In the genomic region with DNA sequence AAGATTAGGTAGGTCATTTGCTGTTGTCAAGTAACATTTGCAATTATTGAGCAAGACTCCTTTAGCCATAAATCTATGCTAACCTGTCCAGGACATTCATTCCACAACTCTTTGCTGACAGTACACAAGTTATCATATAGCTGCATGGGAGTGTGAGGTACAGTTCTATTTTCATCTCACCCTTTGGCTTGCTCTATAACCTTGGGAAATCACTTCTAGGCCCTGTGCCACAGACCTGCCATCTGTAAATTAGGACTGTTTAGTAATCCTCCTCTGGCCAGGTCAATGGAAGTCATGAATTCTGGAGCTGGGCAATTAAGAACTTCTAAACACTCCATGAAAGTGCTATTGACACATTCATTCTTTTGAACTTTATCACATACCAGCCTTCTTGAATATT, we compare ENCODE assay signal across 16 cellular contexts. TPM values are rescaled to one million over a fixed set of nuclear protein-coding genes. Genes with fewer than 3 reads are reported as not detected.
A peak's percentile ranks its signal among the peaks of the same experiment; 100 is the strongest.
DNase-seq lines count a peak whose midpoint lies in the region; ATAC-seq, FAIRE-seq and TF ChIP-seq lines count a peak whose summit lies in the region.
"Had no signal": no experiment of that assay in that cellular context is flagged by ENCODE, and none has a peak within 500 bp of the region (broad histone marks: within the 10 kb centered on the region; RNA-seq: fewer than 3 reads in every experiment).

No MANE protein-coding gene starts in this region.

- H3K4me1 Mint-ChIP-seq in MCF 10A (ENCODE audit: insufficient read depth, unreplicated experiment) = no peaks in the 10 kb centered on the region
- H3K4me1 Mint-ChIP-seq in stimulated activated effector memory CD8-positive, alpha-beta T cell treated with anti-CD3 and anti-CD28 coated beads, Interleukin-12 subunit alpha, Interleukin-12 subunit beta, amount 100 ng/mL, for 72 hours = no peaks in the 10 kb centered on the region
- H3K4me1 Mint-ChIP-seq: CD14-positive monocyte; CD8-positive, alpha-beta memory T cell had no signal

- no peaks in the 10 kb centered on the region for H3K36me3 Mint-ChIP-seq in MCF 10A (ENCODE audit: insufficient read depth, unreplicated experiment)
- H3K36me3 Mint-ChIP-seq in stimulated activated effector memory CD8-positive, alpha-beta T cell treated with anti-CD3 and anti-CD28 coated beads, Interleukin-12 subunit alpha, Interleukin-12 subunit beta, amount 100 ng/mL, for 72 hours = no peaks in the 10 kb centered on the region
- H3K36me3 Mint-ChIP-seq: CD14-positive monocyte; CD8-positive, alpha-beta memory T cell had no signal

- no peak overlapping the region for H3K4me2 ChIP-seq in mammary epithelial cell (ENCODE audit: insufficient read depth, low read depth, low read length)

- no peak for TF ChIP-seq CTCF in MCF 10A (IDR thresholded peaks at IDR 0.05; ENCODE audit: unreplicated experiment)
- TF ChIP-seq CTCF in mammary epithelial cell (conservative IDR thresholded peaks at IDR 0.05 in 1 of 2, IDR thresholded peaks at IDR 0.05 in 1 of 2; ENCODE audit: extremely low read depth in 1 of 2, insufficient read depth in 1 of 2, low read depth in 1 of 2, low read length in 2 of 2) = no peak
- no peak for TF ChIP-seq CTCF in heart right ventricle (IDR thresholded peaks at IDR 0.05)
- no peak for TF ChIP-seq CTCF in omental fat pad (IDR thresholded peaks at IDR 0.05)

- peak; percentile 63 for FAIRE-seq in urothelium cell line (lab: Jason Lieb, UNC)

- POLR2A ChIA-PET in MCF 10A (lab: Yijun Ruan, JAX) = interaction anchor here (0.6 to 3.9 kb wide), 9 partner anchors 8 to 201 kb away, joined by 3 to 30 read pairs (median 6); a partner anchor contains a TSS

- peak; percentile 84 to 99 (median 97) for ATAC-seq in heart right ventricle
- ATAC-seq in omental fat pad (ENCODE audit: low FRiP score) = peak; percentile 78
- no peak for ATAC-seq in stimulated activated effector memory CD8-positive, alpha-beta T cell treated with anti-CD3 and anti-CD28 coated beads, Interleukin-12 subunit alpha, Interleukin-12 subunit beta, amount 100 ng/mL, for 72 hours
- ATAC-seq in HG03097 (IDR thresholded peaks at IDR 0.05; ENCODE audit: low FRiP score, unreplicated experiment) = no peak

- intact Hi-C loops in MCF 10A (cut with micrococcal nuclease) (no loop called here), mammary epithelial cell (cut with micrococcal nuclease) (no loop called here), heart right ventricle (cut with DNase I) (no loop called here)

- no peaks in the 10 kb centered on the region for H3K79me2 ChIP-seq in mammary epithelial cell (ENCODE audit: insufficient read depth, low read length)

- H3K27ac ChIP-seq in mammary epithelial cell (ENCODE audit: insufficient read depth, low read depth, low read length) = no peak overlapping the region
- peak overlapping the region in 7 of 10 donors; percentile 42 to 78 (median 46) for H3K27ac ChIP-seq in heart right ventricle
- H3K27ac ChIP-seq: 22Rv1 had no signal

- H3K9me3 Mint-ChIP-seq in MCF 10A (ENCODE audit: unreplicated experiment) = no peaks in the 10 kb centered on the region
- H3K9me3 Mint-ChIP-seq in stimulated activated effector memory CD8-positive, alpha-beta T cell treated with anti-CD3 and anti-CD28 coated beads, Interleukin-12 subunit alpha, Interleukin-12 subunit beta, amount 100 ng/mL, for 72 hours = no peaks in the 10 kb centered on the region
- H3K9me3 Mint-ChIP-seq: CD8-positive, alpha-beta memory T cell; HFFc6 had no signal

- H2AFZ ChIP-seq in mammary epithelial cell (ENCODE audit: low read depth, low read length) = no peak overlapping the region

- H4K20me1 ChIP-seq in mammary epithelial cell (ENCODE audit: insufficient read depth, low read length) = no peaks in the 10 kb centered on the region

- DNase-seq in MCF 10A (ENCODE audit: unreplicated experiment) = peak; percentile 8
- no peak for DNase-seq in mammary epithelial cell
- DNase-seq in heart right ventricle = peak in 1 of 2 donors; percentile 56
- DNase-seq in omental fat pad (ENCODE audit: low spot score) = no peak
- DNase-seq in urothelium cell line (ENCODE audit: low spot score) = no peak
- DNase-seq in stimulated activated effector memory CD8-positive, alpha-beta T cell treated with anti-CD3 and anti-CD28 coated beads, Interleukin-12 subunit alpha, Interleukin-12 subunit beta, amount 100 ng/mL, for 72 hours (ENCODE audit: low spot score in 2 of 2) = no peak
- DNase-seq in nucleus accumbens (lab: John Stamatoyannopoulos, UW) = no peak
- DNase-seq: CD8-positive, alpha-beta memory T cell; DMS53; GF-D8; HCEC 1CT; HFFc6; IMR-90 had no signal

- H3K36me3 ChIP-seq in mammary epithelial cell (ENCODE audit: insufficient read depth, low read length) = no peaks in the 10 kb centered on the region
- H3K36me3 ChIP-seq in heart right ventricle = no peaks in the 10 kb centered on the region

- no peak overlapping the region for H3K9ac ChIP-seq in mammary epithelial cell (ENCODE audit: insufficient read depth, low read length)

- no peak overlapping the region for H3K4me3 Mint-ChIP-seq in MCF 10A (ENCODE audit: unreplicated experiment)
- H3K4me3 Mint-ChIP-seq in stimulated activated effector memory CD8-positive, alpha-beta T cell treated with anti-CD3 and anti-CD28 coated beads, Interleukin-12 subunit alpha, Interleukin-12 subunit beta, amount 100 ng/mL, for 72 hours = no peak overlapping the region
- H3K4me3 Mint-ChIP-seq: CD14-positive monocyte; CD8-positive, alpha-beta memory T cell; HFFc6 had no signal

- in situ Hi-C loops in mammary epithelial cell (cut with MboI; ENCODE audit: low sequenced_read_pairs in 2 of 2) = no loop called here

- BruUV-seq in MCF 10A (replicated peaks; lab: Mats Ljungman, UMichigan) (no TSS peak), mammary epithelial cell (replicated peaks; lab: Mats Ljungman, UMichigan) (no TSS peak)

- H3K9me3 ChIP-seq in mammary epithelial cell (replicated peaks; ENCODE audit: insufficient read depth, low read length) (no peaks in the 10 kb centered on the region), heart right ventricle (no peaks in the 10 kb centered on the region)

- peaks cover 52% of the 10 kb centered on the region for H3K27me3 Mint-ChIP-seq in MCF 10A (ENCODE audit: insufficient read depth, unreplicated experiment)

- H3K4me1 ChIP-seq in mammary epithelial cell (ENCODE audit: insufficient read depth, low read length) (no peaks in the 10 kb centered on the region), heart right ventricle (peaks cover 0 to 12% (median 1%) of the 10 kb centered on the region in 9 donors)

- dilution Hi-C loops in mammary epithelial cell (cut with HindIII; ENCODE audit: low sequenced_read_pairs) = no loop called here

- H3K4me3 ChIP-seq in mammary epithelial cell (replicated peaks in 1 of 3; ENCODE audit: insufficient read depth in 1 of 3, low read depth in 2 of 3, low read length in 3 of 3) = no peak overlapping the region
- no peak overlapping the region for H3K4me3 ChIP-seq in heart right ventricle

- H3K27me3 ChIP-seq in mammary epithelial cell (ENCODE audit: insufficient read depth, low read length) = peaks cover 1% of the 10 kb centered on the region
- peaks cover 0 to 5% (median 0%) of the 10 kb centered on the region in 7 donors for H3K27me3 ChIP-seq in heart right ventricle

- no peak overlapping the region for H3K27ac Mint-ChIP-seq in MCF 10A (ENCODE audit: low read depth, unreplicated experiment)
- H3K27ac Mint-ChIP-seq in stimulated activated effector memory CD8-positive, alpha-beta T cell treated with anti-CD3 and anti-CD28 coated beads, Interleukin-12 subunit alpha, Interleukin-12 subunit beta, amount 100 ng/mL, for 72 hours = no peak overlapping the region
- H3K27ac Mint-ChIP-seq: CD14-positive monocyte, HFFc6 had no signal

- CTCF ChIA-PET in MCF 10A (lab: Yijun Ruan, JAX) (interaction anchor here (0.6 to 1.8 kb wide), 15 partner anchors 8 to 1092 kb away, joined by 3 to 10 read pairs (median 3); a partner anchor contains a TSS), mammary epithelial cell (lab: Charles Lee; ENCODE audit: low non-redundant PET) (no interaction called here)

RNA-seq across cellular contexts. Expression of a gene that starts 34.6 kb away (rescaled TPM):
- total RNA-seq in MCF 10A (2022) (1.4 and 1.8 TPM in 2 replicates), mammary epithelial cell (1 to 10 TPM; 2.0 to 2.1 TPM), heart right ventricle (100 to 1,000 TPM in 1 of 10 donors, 10 to 100 TPM in 9; 45.9 to 108 (median 61.1) TPM), omental fat pad (1 to 10 TPM; 2.8 to 5.0 (median 4.0) TPM)
- polyA plus RNA-seq in mammary epithelial cell (0.61 TPM), heart right ventricle (10 to 100 TPM in 1 of 2 donors, 1 to 10 TPM in 1; 7.2 to 13.7 TPM)
- polyA minus RNA-seq in mammary epithelial cell = 0.21 TPM

Comparison
In these comparisons a context has a peak if more than half of its experiments do, and no peak if none do; other contexts are left out.
1. ATAC-seq: peak in heart right ventricle (8 of 8) and omental fat pad (single experiment); none in stimulated activated effector memory CD8-positive, alpha-beta T cell treated with anti-CD3 and anti-CD28 coated beads, Interleukin-12 subunit alpha, Interleukin-12 subunit beta, amount 100 ng/mL, for 72 hours (single experiment) and HG03097 (single experiment).
2. RNA of a gene that starts 34.6 kb away (total RNA-seq): 45.9 to 108 TPM in heart right ventricle; 2.8 to 5.0 TPM in omental fat pad, 2.0 to 2.1 TPM in mammary epithelial cell and 1.4 to 1.8 TPM in MCF 10A; every median in the first group is over 4 times any median in the second.